Comparison of ENCODE assay signal across 20 cellular contexts in genomic region chr12:86229772-86230171, GRCh38. TPM values are rescaled to one million over a fixed set of nuclear protein-coding genes. Genes with fewer than 3 reads are reported as not detected.
DNase-seq lines count a peak whose midpoint lies in the region; ATAC-seq and TF ChIP-seq lines count a peak whose summit lies in the region.
"Had no signal": no experiment of that assay in that cellular context is flagged by ENCODE, and none has a peak within 500 bp of the region (broad histone marks: within the 10 kb centered on the region; RNA-seq: fewer than 3 reads in every experiment).

No MANE protein-coding gene starts in this region.

- no CpG with 5 or more reads among the region's 2 CpGs for WGBS in IMR-90 (ENCODE audit: extremely low coverage in 2 of 2, insufficient read length in 1 of 2), 2 experiments
- 100% methylated on average over 1 of the region's 2 CpGs for WGBS in mesodermal cell (ENCODE audit: insufficient coverage in 2 of 2), 2 experiments

- no peak overlapping the region for H3K18ac ChIP-seq in IMR-90 (ENCODE audit: low read depth, low read length)

- no peak overlapping the region for H3K4me3 ChIP-seq in IMR-90 (ENCODE audit: insufficient read depth, low read depth, low read length)
- H3K4me3 ChIP-seq in mesodermal cell (ENCODE audit: extremely low read depth, insufficient read depth, low read length, poor library complexity, severe bottlenecking), result no peak overlapping the region
- no peak overlapping the region for H3K4me3 ChIP-seq in neuron (ENCODE audit: low read length)
- H3K4me3 ChIP-seq in lower lobe of right lung, result no peak overlapping the region

- no peak overlapping the region for H2BK20ac ChIP-seq in IMR-90 (ENCODE audit: low read depth, low read length)

- no peak overlapping the region for H4K8ac ChIP-seq in IMR-90 (ENCODE audit: low read depth in 2 of 2, low read length in 2 of 2)

- no peak overlapping the region for H2BK120ac ChIP-seq in IMR-90 (ENCODE audit: low read depth, low read length)

- H3K9ac ChIP-seq in IMR-90 (ENCODE audit: low read depth, low read length), result no peak overlapping the region

- no peak overlapping the region for H2BK5ac ChIP-seq in IMR-90 (ENCODE audit: low read depth, low read length, poor library complexity, severe bottlenecking)

- H2BK15ac ChIP-seq in IMR-90 (ENCODE audit: low read depth, low read length), result no peak overlapping the region

- TF ChIP-seq POLR2A in IMR-90 (IDR thresholded peaks at IDR 0.05; ENCODE audit: low read depth, low read length), result no peak

- intact Hi-C loops in IMR-90 (cut with micrococcal nuclease) (no loop called here), lower lobe of right lung (cut with DNase I) (no loop called here)

- POLR2A ChIA-PET in IMR-90 (lab: Charles Lee; ENCODE audit: unreplicated experiment), result no interaction called here

- TF ChIP-seq RAD21 in IMR-90 (IDR thresholded peaks at IDR 0.05; ENCODE audit: low read length), result no peak

- DNase-seq in Caki2 (ENCODE audit: low read depth) (peak; percentile 16), IMR-90 (no peak), cerebellar nuclear complex (lab: John Stamatoyannopoulos, UW) (no peak), lower lobe of right lung (no peak), NCI-H446 treated with DMSO at 0.1 percent for 48 hours (lab: John Stamatoyannopoulos, UW) (no peak)
- DNase-seq: BE2C; C1 segment of cervical spinal cord; CD4-positive, CD25-positive, alpha-beta regulatory T cell; CD8-positive, alpha-beta memory T cell; COR-L47; DMS153; DMS79; GDM1; GOT3; H9; Karpas-422; KBM-7 had no signal

- no peak overlapping the region for H3K4ac ChIP-seq in IMR-90 (ENCODE audit: low read depth, low read length)

- no TSS peak for BruUV-seq in IMR-90 (replicated peaks; lab: Mats Ljungman, UMichigan)

- H3K36me3 ChIP-seq in IMR-90 (ENCODE audit: control insufficient read depth, insufficient read depth, low read length), result no peaks in the 10 kb centered on the region
- no peaks in the 10 kb centered on the region for H3K36me3 ChIP-seq in mesodermal cell (ENCODE audit: control insufficient read depth, insufficient read depth, low read length)
- H3K36me3 ChIP-seq in neuron (ENCODE audit: insufficient read depth, low read length), result no peaks in the 10 kb centered on the region
- H3K36me3 ChIP-seq in lower lobe of right lung, result no peaks in the 10 kb centered on the region
- H3K36me3 ChIP-seq: BE2C had no signal

- no peaks in the 10 kb centered on the region for H3K79me1 ChIP-seq in IMR-90 (ENCODE audit: low read depth in 1 of 2, low read length in 2 of 2)

- TF ChIP-seq CTCF in IMR-90 (conservative IDR thresholded peaks at IDR 0.05; ENCODE audit: low read depth, low read length) (no peak), lower lobe of right lung (IDR thresholded peaks at IDR 0.05) (no peak)

- CTCF ChIA-PET in IMR-90 (lab: Yijun Ruan, JAX), result interaction anchor here (0.9 kb wide), 1 partner anchor 30 kb away, joined by 3 read pairs; no protein-coding TSS in a partner anchor

- no peaks in the 10 kb centered on the region for H3K9me1 ChIP-seq in IMR-90 (ENCODE audit: insufficient read depth, low read length)

- H2AFZ ChIP-seq in IMR-90 (replicated peaks; ENCODE audit: low read length, poor library complexity), result no peak overlapping the region
- peak overlapping the region; percentile 43 for H2AFZ ChIP-seq in neuron (ENCODE audit: low read depth, low read length)

- no peak overlapping the region for H2AK9ac ChIP-seq in IMR-90 (replicated peaks; ENCODE audit: low read depth, low read length, poor library complexity)

- no peaks in the 10 kb centered on the region for H3K9me3 ChIP-seq in IMR-90 (ENCODE audit: control insufficient read depth, insufficient read depth, low read length)
- no peaks in the 10 kb centered on the region for H3K9me3 ChIP-seq in mesodermal cell (ENCODE audit: control insufficient read depth, low read length)
- no peaks in the 10 kb centered on the region for H3K9me3 ChIP-seq in neuron (ENCODE audit: low read length)
- H3K9me3 ChIP-seq in lower lobe of right lung, result no peaks in the 10 kb centered on the region
- H3K9me3 ChIP-seq: BE2C had no signal

- H3K4me1 ChIP-seq in IMR-90 (ENCODE audit: control insufficient read depth, insufficient read depth, low read length) (no peaks in the 10 kb centered on the region), mesodermal cell (ENCODE audit: control insufficient read depth, insufficient read depth, low read length, poor library complexity, severe bottlenecking) (peaks cover 7% of the 10 kb centered on the region), neuron (ENCODE audit: insufficient read depth, low read length) (peaks cover 29% of the 10 kb centered on the region), lower lobe of right lung (no peaks in the 10 kb centered on the region)
- H3K4me1 ChIP-seq: BE2C had no signal

- no peak overlapping the region for H4K5ac ChIP-seq in IMR-90 (ENCODE audit: low read depth, low read length)

- no peaks in the 10 kb centered on the region for H4K20me1 ChIP-seq in IMR-90 (ENCODE audit: insufficient read depth, low read length)

- no peak overlapping the region for H3K4me2 ChIP-seq in IMR-90 (ENCODE audit: low read depth, low read length)

- ATAC-seq in IMR-90 (ENCODE audit: low read depth) (no peak), lower lobe of right lung (no peak), GM18520 (IDR thresholded peaks at IDR 0.05; ENCODE audit: unreplicated experiment) (no peak)

- H3K27me3 ChIP-seq in IMR-90 (ENCODE audit: control insufficient read depth, insufficient read depth, low read length), result no peaks in the 10 kb centered on the region
- H3K27me3 ChIP-seq in neuron (ENCODE audit: insufficient read depth, low read length), result no peaks in the 10 kb centered on the region
- H3K27me3 ChIP-seq in lower lobe of right lung (ENCODE audit: low read depth), result no peaks in the 10 kb centered on the region
- H3K27me3 ChIP-seq: BE2C had no signal

- in situ Hi-C loops in Caki2 (cut with HindIII; ENCODE audit: low pct_unique_long_range_greater_than_20kb, low sequenced_read_pairs) (no loop called here), IMR-90 (cut with MboI; ENCODE audit: low sequenced_read_pairs) (no loop called here)

- H3K27ac ChIP-seq in IMR-90 (ENCODE audit: insufficient read depth, low read length) (no peak overlapping the region), mesodermal cell (ENCODE audit: low read depth, low read length, severe bottlenecking) (peak overlapping the region; percentile 62), lower lobe of right lung (no peak overlapping the region)

- H4K91ac ChIP-seq in IMR-90 (ENCODE audit: insufficient read depth, low read depth, low read length), result no peak overlapping the region

- dilution Hi-C loops in IMR-90 (cut with HindIII; ENCODE audit: low sequenced_read_pairs, unreplicated experiment), result no loop called here

- no peak overlapping the region for H3K56ac ChIP-seq in IMR-90 (ENCODE audit: extremely low read depth, insufficient read depth, low read length)

- no peak overlapping the region for H3K14ac ChIP-seq in IMR-90 (replicated peaks; ENCODE audit: low read depth, low read length)

- no peak overlapping the region for H2AK5ac ChIP-seq in IMR-90 (ENCODE audit: low read depth, low read length)

- H3K23ac ChIP-seq in IMR-90 (ENCODE audit: low read depth, low read length), result no peak overlapping the region

TF ChIP-seq in IMR-90, 13 proteins besides CTCF, POLR2A, EP300 and RAD21:
- no peak for TF ChIP-seq RFX5 (IDR thresholded peaks at IDR 0.05; ENCODE audit: low read depth, low read length)
- peak; percentile 100 for TF ChIP-seq MAFK (IDR thresholded peaks at IDR 0.05; ENCODE audit: low read depth, low read length)

RNA-seq across cellular contexts. Expression of gene MGAT4C, which starts 26.4 kb away (rescaled TPM):
- not detected in 2 replicates for total RNA-seq in Caki2 (2014; rRNA removed; shearing (Covaris generic); ENCODE audit: low replicate concordance)
- total RNA-seq in IMR-90 (2012; rRNA removed) (not detected in 2 replicates), lower lobe of right lung (0.21 TPM)
- not detected in 2 replicates for polyA plus RNA-seq in IMR-90 (2012; rRNA removed)
- not detected in 2 replicates for polyA plus RNA-seq in IMR-90 (2012; cell fraction: cytosol; rRNA removed)
- polyA plus RNA-seq in IMR-90 (2012; cell fraction: nucleus; rRNA removed; ENCODE audit: low replicate concordance), result not detected in 2 replicates
- 0.85 TPM for polyA plus RNA-seq in mesodermal cell (2013, experiment 1 of 2)
- polyA plus RNA-seq in mesodermal cell (2013, experiment 2 of 2), result 0.61 TPM
- total RNA-seq: CD4-positive, CD25-positive, alpha-beta regulatory T cell; CD8-positive, alpha-beta memory T cell had no signal
- polyA plus RNA-seq: CD4-positive, CD25-positive, alpha-beta regulatory T cell; CD8-positive, alpha-beta memory T cell had no signal
